Comparison of ENCODE assay signal across 1 cellular context in the genomic region with DNA sequence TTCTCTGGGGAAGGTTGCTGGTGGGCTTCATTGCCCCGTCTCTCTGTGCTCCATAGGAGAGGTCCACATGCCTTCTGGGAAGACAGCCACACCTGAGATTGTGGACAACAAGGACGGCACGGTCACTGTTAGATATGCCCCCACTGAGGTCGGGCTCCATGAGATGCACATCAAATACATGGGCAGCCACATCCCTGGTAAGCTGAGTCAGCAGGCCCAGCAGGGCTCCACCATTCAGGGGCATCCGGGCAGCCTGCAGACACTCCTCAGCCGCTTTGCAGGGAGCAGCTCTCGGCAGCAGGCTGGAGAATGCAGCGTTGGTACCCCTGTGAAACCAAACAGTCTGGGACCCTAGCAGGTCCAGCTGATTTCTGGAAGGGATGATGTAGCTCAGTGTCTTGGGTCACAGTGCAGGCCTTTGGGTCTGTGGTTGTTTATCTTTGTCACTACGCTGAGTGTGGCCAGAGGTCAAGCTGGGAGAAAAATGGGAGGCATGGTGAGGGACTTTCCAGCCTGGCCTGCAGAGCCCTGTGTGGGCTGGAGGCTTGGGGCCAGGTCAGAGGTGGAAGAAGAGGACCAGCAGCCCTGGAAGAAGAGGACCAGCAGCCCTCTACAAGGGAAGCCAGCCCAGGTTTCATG.
TF ChIP-seq lines count a peak whose summit lies in the region.

No MANE protein-coding gene starts in this region.

TF ChIP-seq in liver, 16 proteins besides CTCF, POLR2A, EP300 and RAD21 (continued from another document):
- peak; percentile 86 to 94 for TF ChIP-seq RXRA (IDR thresholded peaks at IDR 0.05)
- no peak for TF ChIP-seq EGR1 (IDR thresholded peaks at IDR 0.05; ENCODE audit: low read depth in 2 of 2)
- TF ChIP-seq HNF4A (conservative IDR thresholded peaks at IDR 0.05), result peak; percentile 70 to 83
- TF ChIP-seq FOXA1 (IDR thresholded peaks at IDR 0.05), result peak; percentile 69
- TF ChIP-seq, protein P1, sequence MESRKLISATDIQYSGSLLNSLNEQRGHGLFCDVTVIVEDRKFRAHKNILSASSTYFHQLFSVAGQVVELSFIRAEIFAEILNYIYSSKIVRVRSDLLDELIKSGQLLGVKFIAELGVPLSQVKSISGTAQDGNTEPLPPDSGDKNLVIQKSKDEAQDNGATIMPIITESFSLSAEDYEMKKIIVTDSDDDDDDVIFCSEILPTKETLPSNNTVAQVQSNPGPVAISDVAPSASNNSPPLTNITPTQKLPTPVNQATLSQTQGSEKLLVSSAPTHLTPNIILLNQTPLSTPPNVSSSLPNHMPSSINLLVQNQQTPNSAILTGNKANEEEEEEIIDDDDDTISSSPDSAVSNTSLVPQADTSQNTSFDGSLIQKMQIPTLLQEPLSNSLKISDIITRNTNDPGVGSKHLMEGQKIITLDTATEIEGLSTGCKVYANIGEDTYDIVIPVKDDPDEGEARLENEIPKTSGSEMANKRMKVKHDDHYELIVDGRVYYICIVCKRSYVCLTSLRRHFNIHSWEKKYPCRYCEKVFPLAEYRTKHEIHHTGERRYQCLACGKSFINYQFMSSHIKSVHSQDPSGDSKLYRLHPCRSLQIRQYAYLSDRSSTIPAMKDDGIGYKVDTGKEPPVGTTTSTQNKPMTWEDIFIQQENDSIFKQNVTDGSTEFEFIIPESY (IDR thresholded peaks at IDR 0.05), result no peak
- TF ChIP-seq HNF4G (IDR thresholded peaks at IDR 0.05), result peak; percentile 19
- TF ChIP-seq GABPA (IDR thresholded peaks at IDR 0.05 in 1 of 2, conservative IDR thresholded peaks at IDR 0.05 in 1 of 2), result no peak
- TF ChIP-seq, protein P2, sequence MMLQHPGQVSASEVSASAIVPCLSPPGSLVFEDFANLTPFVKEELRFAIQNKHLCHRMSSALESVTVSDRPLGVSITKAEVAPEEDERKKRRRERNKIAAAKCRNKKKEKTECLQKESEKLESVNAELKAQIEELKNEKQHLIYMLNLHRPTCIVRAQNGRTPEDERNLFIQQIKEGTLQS (IDR thresholded peaks at IDR 0.05), result no peak
- TF ChIP-seq NR2F2 (IDR thresholded peaks at IDR 0.05), result peak; percentile 83
- peak; percentile 84 for TF ChIP-seq FOXA2 (IDR thresholded peaks at IDR 0.05)
- TF ChIP-seq, protein P3, sequence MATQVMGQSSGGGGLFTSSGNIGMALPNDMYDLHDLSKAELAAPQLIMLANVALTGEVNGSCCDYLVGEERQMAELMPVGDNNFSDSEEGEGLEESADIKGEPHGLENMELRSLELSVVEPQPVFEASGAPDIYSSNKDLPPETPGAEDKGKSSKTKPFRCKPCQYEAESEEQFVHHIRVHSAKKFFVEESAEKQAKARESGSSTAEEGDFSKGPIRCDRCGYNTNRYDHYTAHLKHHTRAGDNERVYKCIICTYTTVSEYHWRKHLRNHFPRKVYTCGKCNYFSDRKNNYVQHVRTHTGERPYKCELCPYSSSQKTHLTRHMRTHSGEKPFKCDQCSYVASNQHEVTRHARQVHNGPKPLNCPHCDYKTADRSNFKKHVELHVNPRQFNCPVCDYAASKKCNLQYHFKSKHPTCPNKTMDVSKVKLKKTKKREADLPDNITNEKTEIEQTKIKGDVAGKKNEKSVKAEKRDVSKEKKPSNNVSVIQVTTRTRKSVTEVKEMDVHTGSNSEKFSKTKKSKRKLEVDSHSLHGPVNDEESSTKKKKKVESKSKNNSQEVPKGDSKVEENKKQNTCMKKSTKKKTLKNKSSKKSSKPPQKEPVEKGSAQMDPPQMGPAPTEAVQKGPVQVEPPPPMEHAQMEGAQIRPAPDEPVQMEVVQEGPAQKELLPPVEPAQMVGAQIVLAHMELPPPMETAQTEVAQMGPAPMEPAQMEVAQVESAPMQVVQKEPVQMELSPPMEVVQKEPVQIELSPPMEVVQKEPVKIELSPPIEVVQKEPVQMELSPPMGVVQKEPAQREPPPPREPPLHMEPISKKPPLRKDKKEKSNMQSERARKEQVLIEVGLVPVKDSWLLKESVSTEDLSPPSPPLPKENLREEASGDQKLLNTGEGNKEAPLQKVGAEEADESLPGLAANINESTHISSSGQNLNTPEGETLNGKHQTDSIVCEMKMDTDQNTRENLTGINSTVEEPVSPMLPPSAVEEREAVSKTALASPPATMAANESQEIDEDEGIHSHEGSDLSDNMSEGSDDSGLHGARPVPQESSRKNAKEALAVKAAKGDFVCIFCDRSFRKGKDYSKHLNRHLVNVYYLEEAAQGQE (IDR thresholded peaks at IDR 0.05), result peak; percentile 24
- TF ChIP-seq JUND (IDR thresholded peaks at IDR 0.05), result peak in 1 of 2 donors; percentile 38
- no peak for TF ChIP-seq TAF1 (conservative IDR thresholded peaks at IDR 0.05)
- TF ChIP-seq, protein P4, sequence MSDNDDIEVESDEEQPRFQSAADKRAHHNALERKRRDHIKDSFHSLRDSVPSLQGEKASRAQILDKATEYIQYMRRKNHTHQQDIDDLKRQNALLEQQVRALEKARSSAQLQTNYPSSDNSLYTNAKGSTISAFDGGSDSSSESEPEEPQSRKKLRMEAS (IDR thresholded peaks at IDR 0.05), result no peak
- TF ChIP-seq YY1 (IDR thresholded peaks at IDR 0.05), result peak; percentile 75
